In the genomic region with DNA sequence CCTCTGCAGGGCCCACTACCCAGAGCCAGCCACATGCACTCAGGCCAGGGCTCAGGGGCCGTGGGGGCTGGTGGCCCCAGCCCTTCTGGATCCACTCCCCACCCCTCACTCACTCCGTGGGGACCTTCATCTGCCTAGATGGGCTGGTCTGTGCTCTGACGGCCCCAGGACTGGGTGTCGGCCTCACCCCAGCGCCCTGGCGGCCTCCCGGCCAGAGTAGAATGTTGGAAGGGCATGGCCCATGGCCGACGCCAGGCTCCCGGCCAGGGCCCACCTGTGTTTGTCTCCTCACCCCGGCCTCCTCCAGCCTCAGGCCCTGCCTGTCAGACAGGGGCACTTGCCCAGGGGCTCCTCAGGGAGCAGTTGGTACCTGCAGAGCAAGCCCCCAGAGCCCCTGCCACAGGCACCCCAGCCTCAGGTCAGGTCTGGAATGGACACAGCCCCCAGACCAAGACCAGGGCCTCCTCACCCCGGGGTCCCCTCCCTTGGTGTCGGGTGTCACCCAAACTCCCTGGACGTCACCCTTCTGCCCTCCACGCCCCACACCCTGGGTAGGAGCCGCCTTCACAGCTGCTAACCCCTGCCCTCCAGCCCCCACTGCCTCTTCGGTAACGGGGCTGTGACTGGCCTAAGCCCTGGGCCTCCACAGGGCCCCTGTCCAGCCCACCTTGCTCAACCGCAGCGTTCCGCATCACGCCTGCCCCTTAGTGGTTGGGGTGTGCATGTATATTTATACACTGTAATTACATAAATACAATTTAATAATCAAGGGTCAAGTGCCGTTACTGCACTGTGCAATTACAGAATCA, we compare ENCODE assay signal across 25 cellular contexts. TPM values are rescaled to one million over a fixed set of nuclear protein-coding genes. Genes with fewer than 3 reads are reported as not detected.
DNase-seq lines count a peak whose midpoint lies in the region; ATAC-seq and TF ChIP-seq lines count a peak whose summit lies in the region.
"Had no signal": no experiment of that assay in that cellular context is flagged by ENCODE, and none has a peak within 500 bp of the region (broad histone marks: within the 10 kb centered on the region; RNA-seq: fewer than 3 reads in every experiment).

No MANE protein-coding gene starts in this region.

- no peak overlapping the region for H2AFZ ChIP-seq in osteoblast (ENCODE audit: low read length)

- H3K4me1 ChIP-seq in osteoblast (ENCODE audit: insufficient read depth, low read length) = peaks cover 7% of the 10 kb centered on the region
- H3K4me1 ChIP-seq: prostate gland had no signal

- H3K27ac Mint-ChIP-seq in IgD-negative memory B cell = peak overlapping the region in 2 of 3 donors; percentile 54 to 78
- H3K27ac Mint-ChIP-seq: activated naive CD8-positive, alpha-beta T cell treated with anti-CD3 and anti-CD28 coated beads for 36 hours; activated T-helper 17 cell treated with anti-CD3 and anti-CD28 coated beads, Interleukin-2, amount 50 U/mL, for 72 hours; nephron; T-helper 2 cell treated with Interferon-gamma antibody and Interleukin-4, amounts not matched to agents 5 μg/mL and 100 μg/mL, for 36 hours had no signal

- no peak for ATAC-seq in HG03342 (IDR thresholded peaks at IDR 0.05; ENCODE audit: unreplicated experiment)
- ATAC-seq: activated T-helper 17 cell treated with anti-CD3 and anti-CD28 coated beads, Interleukin-2, amount 50 U/mL, for 72 hours; left colon had no signal

- DNase-seq in NCI-H748 (lab: John Stamatoyannopoulos, UW; ENCODE audit: unreplicated experiment) = peak; percentile 28
- no peak for DNase-seq in NCI-H748 treated with DMSO at 0.1 percent for 48 hours (lab: John Stamatoyannopoulos, UW)
- DNase-seq in cardiac fibroblast (ENCODE audit: low read depth in 2 of 2) = no peak
- DNase-seq in osteoblast (ENCODE audit: insufficient read length, low spot score, missing footprints) = peak; percentile 86
- no peak for DNase-seq in NCI-H524 treated with DMSO at 0.1 percent for 48 hours (lab: John Stamatoyannopoulos, UW)
- no peak for DNase-seq in activated CD4-positive, alpha-beta T cell treated with anti-CD3 and anti-CD28 coated beads, Interleukin-2, amount 50 U/mL, for 48 hours
- DNase-seq: activated naive CD8-positive, alpha-beta T cell treated with anti-CD3 and anti-CD28 coated beads for 36 hours; dermis blood vessel endothelial cell; left colon; NCI-H2029; NCI-H510A treated with DMSO at 0.1 percent for 48 hours; Peyer's patch; stimulated activated CD4-positive, alpha-beta T cell treated with anti-CD3 and anti-CD28 coated beads, Interleukin-4, amount 100 ng/mL, for 4 hours had no signal

- peaks cover 9 to 16% (median 14%) of the 10 kb centered on the region in 3 donors for H3K4me1 Mint-ChIP-seq in IgD-negative memory B cell

- H3K27me3 ChIP-seq in osteoblast (ENCODE audit: insufficient read depth, low read length) = peaks cover 8% of the 10 kb centered on the region
- H3K27me3 ChIP-seq: Peyer's patch had no signal

- peak; percentile 2 for TF ChIP-seq CTCF in cardiac fibroblast (IDR thresholded peaks at IDR 0.05; ENCODE audit: low read depth, low read length)
- no peak for TF ChIP-seq CTCF in osteoblast (IDR thresholded peaks at IDR 0.05; ENCODE audit: extremely low read depth, low read depth, low read length)

- peaks cover 7% of the 10 kb centered on the region for H3K27me3 Mint-ChIP-seq in IgD-negative memory B cell

- no peaks in the 10 kb centered on the region for H3K79me2 ChIP-seq in osteoblast (ENCODE audit: insufficient read depth, low read length)

- no peak overlapping the region for H3K4me3 ChIP-seq in cardiac fibroblast (replicated peaks in 1 of 2; ENCODE audit: low read depth in 2 of 2, low read length in 2 of 2)
- no peak overlapping the region for H3K4me3 ChIP-seq in osteoblast (ENCODE audit: insufficient read depth, low read length)
- H3K4me3 ChIP-seq: Peyer's patch, prostate gland had no signal

- H3K36me3 ChIP-seq in osteoblast (ENCODE audit: insufficient read depth, low read length) = no peaks in the 10 kb centered on the region
- H3K36me3 ChIP-seq: Peyer's patch, prostate gland had no signal

- H4K20me1 ChIP-seq in osteoblast (ENCODE audit: insufficient read depth, low read length) = no peaks in the 10 kb centered on the region

- H3K27ac ChIP-seq in osteoblast (ENCODE audit: low read depth, low read length) = no peak overlapping the region
- H3K27ac ChIP-seq: HL-60, KMS-11, Peyer's patch, prostate gland had no signal

- H3K4me3 Mint-ChIP-seq in IgD-negative memory B cell = no peak overlapping the region
- H3K4me3 Mint-ChIP-seq: activated naive CD8-positive, alpha-beta T cell treated with anti-CD3 and anti-CD28 coated beads for 36 hours; activated T-helper 17 cell treated with anti-CD3 and anti-CD28 coated beads, Interleukin-2, amount 50 U/mL, for 72 hours; brain; CD14-positive monocyte; nephron; T-helper 2 cell treated with Interferon-gamma antibody and Interleukin-4, amounts not matched to agents 5 μg/mL and 100 μg/mL, for 36 hours had no signal

- no peaks in the 10 kb centered on the region for H3K36me3 Mint-ChIP-seq in IgD-negative memory B cell
- H3K36me3 Mint-ChIP-seq: activated naive CD8-positive, alpha-beta T cell treated with anti-CD3 and anti-CD28 coated beads for 36 hours; brain; CD14-positive monocyte had no signal

- no peaks in the 10 kb centered on the region for H3K9me3 ChIP-seq in osteoblast (ENCODE audit: low read depth, low read length)
- H3K9me3 ChIP-seq: Peyer's patch, prostate gland had no signal

- H3K4me2 ChIP-seq in osteoblast (ENCODE audit: insufficient read depth, low read length) = no peak overlapping the region
- H3K4me2 ChIP-seq: KMS-11 had no signal

- no peaks in the 10 kb centered on the region for H3K9me3 Mint-ChIP-seq in IgD-negative memory B cell
- H3K9me3 Mint-ChIP-seq: activated naive CD8-positive, alpha-beta T cell treated with anti-CD3 and anti-CD28 coated beads for 36 hours; activated T-helper 17 cell treated with anti-CD3 and anti-CD28 coated beads, Interleukin-2, amount 50 U/mL, for 72 hours; nephron; T-helper 2 cell treated with Interferon-gamma antibody and Interleukin-4, amounts not matched to agents 5 μg/mL and 100 μg/mL, for 36 hours had no signal

RNA-seq across cellular contexts. Expression of a gene that starts 3.0 kb away (rescaled TPM):
- not detected for polyA plus RNA-seq in IgD-negative memory B cell
- total RNA-seq in osteoblast = 1.5 and 2.2 TPM in 2 replicates
- total RNA-seq: activated naive CD8-positive, alpha-beta T cell treated with anti-CD3 and anti-CD28 coated beads for 36 hours; dermis blood vessel endothelial cell; epithelial cell of proximal tubule; left colon; Peyer's patch; SK-MEL-5 had no signal
- polyA plus RNA-seq: CD14-positive monocyte had no signal

RNA-seq across cellular contexts. Expression of a gene that starts 31.8 kb away (rescaled TPM):
- polyA plus RNA-seq in IgD-negative memory B cell = not detected
- total RNA-seq in osteoblast = not detected in 2 replicates
- total RNA-seq: activated naive CD8-positive, alpha-beta T cell treated with anti-CD3 and anti-CD28 coated beads for 36 hours; dermis blood vessel endothelial cell; epithelial cell of proximal tubule; SK-MEL-5 had no signal
- polyA plus RNA-seq: CD14-positive monocyte had no signal

RNA-seq across cellular contexts. Expression of a gene that starts 48.9 kb away (rescaled TPM):
- polyA plus RNA-seq in IgD-negative memory B cell = 1.3 TPM
- 6.2 and 8.7 TPM in 2 replicates for total RNA-seq in osteoblast

Comparison
In these comparisons a context has a peak if more than half of its experiments do, and no peak if none do; other contexts are left out.
1. DNase-seq: peak in NCI-H748 (single experiment) and osteoblast (single experiment); none in NCI-H748 treated with DMSO at 0.1 percent for 48 hours (single experiment), cardiac fibroblast (0 of 2), NCI-H524 treated with DMSO at 0.1 percent for 48 hours (single experiment) and activated CD4-positive, alpha-beta T cell treated with anti-CD3 and anti-CD28 coated beads, Interleukin-2, amount 50 U/mL, for 48 hours (0 of 2).